In the genomic region with DNA sequence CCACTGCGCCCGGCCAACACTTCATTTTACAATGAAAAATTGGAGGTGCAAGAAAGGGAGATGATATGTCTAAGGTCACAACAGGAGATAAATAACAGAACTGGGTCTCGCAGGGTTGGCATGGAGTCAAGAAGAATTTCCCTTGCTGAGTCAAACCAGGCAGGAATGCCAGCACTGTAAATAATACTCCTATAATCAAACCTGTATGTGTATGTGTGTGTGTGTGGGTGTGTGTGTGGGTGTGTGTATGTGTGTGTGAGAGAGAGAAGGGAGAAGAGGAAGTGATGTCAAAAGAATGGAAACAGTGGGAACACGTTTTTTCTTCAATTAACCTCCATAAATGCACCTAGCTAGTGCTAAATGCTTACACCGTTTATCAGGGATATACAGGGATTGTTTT, we compare ENCODE assay signal across 13 cellular contexts.
DNase-seq lines count a peak whose midpoint lies in the region; ATAC-seq and TF ChIP-seq lines count a peak whose summit lies in the region.
"Had no signal": no experiment of that assay in that cellular context is flagged by ENCODE, and none has a peak within 500 bp of the region (broad histone marks: within the 10 kb centered on the region; RNA-seq: fewer than 3 reads in every experiment).

No MANE protein-coding gene starts in this region.

- no peak overlapping the region for H3K9ac ChIP-seq in fibroblast of lung (ENCODE audit: insufficient read depth, low read length)

- H3K9me3 Mint-ChIP-seq in endothelial cell (ENCODE audit: unreplicated experiment): no peaks in the 10 kb centered on the region

- WGBS in transverse colon (ENCODE audit: low coverage in 1 of 2), 2 donors: 33 to 45% methylated on average over 3 to 5 of the region's 5 CpGs

- H3K79me2 ChIP-seq in fibroblast of lung (ENCODE audit: control insufficient read depth, insufficient read depth, low read length): no peaks in the 10 kb centered on the region

- no peak overlapping the region for H3K27ac ChIP-seq in SJSA1
- H3K27ac ChIP-seq in fibroblast of lung (ENCODE audit: insufficient read depth, low read length): no peak overlapping the region
- H3K27ac ChIP-seq in transverse colon: no peak overlapping the region
- H3K27ac ChIP-seq: upper lobe of right lung had no signal

- H3K4me3 ChIP-seq in SJSA1: no peak overlapping the region
- H3K4me3 ChIP-seq in fibroblast of lung (replicated peaks in 1 of 4; ENCODE audit: control extremely low read depth in 1 of 4, insufficient read depth in 1 of 4, low read depth in 3 of 4, low read length in 4 of 4): no peak overlapping the region
- no peak overlapping the region for H3K4me3 ChIP-seq in transverse colon
- H3K4me3 ChIP-seq: upper lobe of right lung had no signal

- DNase-seq in stimulated activated CD4-positive, alpha-beta T cell treated with anti-CD3 and anti-CD28 coated beads, Interleukin-2, amount 100 ng/mL, for 4 hours (ENCODE audit: low read depth): peak; percentile 10
- DNase-seq in stimulated activated CD4-positive, alpha-beta T cell treated with anti-CD3 and anti-CD28 coated beads, Interleukin-2, amount 100 ng/mL, for 24 hours: no peak
- DNase-seq in SJSA1 (ENCODE audit: low read depth in 1 of 2, low spot score in 2 of 2) (peak; percentile 51 to 57), fibroblast of lung (ENCODE audit: low read depth in 2 of 2) (peak; percentile 71 to 78), transverse colon (peak; percentile 30), endothelial cell (ENCODE audit: low spot score) (no peak), hippocampal formation (lab: John Stamatoyannopoulos, UW) (no peak)
- DNase-seq: activated CD8-positive, alpha-beta memory T cell treated with anti-CD3 and anti-CD28 coated beads, Interleukin-2, amount 50 U/mL, for 4 hours; DND-41; midbrain; MM.1S; upper lobe of right lung had no signal

- H3K9me3 ChIP-seq in SJSA1 (replicated peaks): no peaks in the 10 kb centered on the region
- H3K9me3 ChIP-seq in fibroblast of lung (ENCODE audit: control insufficient read depth, insufficient read depth, low read depth, low read length): no peaks in the 10 kb centered on the region
- H3K9me3 ChIP-seq in transverse colon: no peaks in the 10 kb centered on the region
- H3K9me3 ChIP-seq: upper lobe of right lung had no signal

- H3K4me2 ChIP-seq in fibroblast of lung (ENCODE audit: extremely low read depth, insufficient read depth, low read length): no peak overlapping the region

- TF ChIP-seq EP300 in transverse colon (IDR thresholded peaks at IDR 0.05; ENCODE audit: low read depth): no peak

- H3K4me3 Mint-ChIP-seq in endothelial cell (ENCODE audit: unreplicated experiment): no peak overlapping the region

- no peaks in the 10 kb centered on the region for H4K20me1 ChIP-seq in fibroblast of lung (ENCODE audit: control insufficient read depth, extremely low read depth, insufficient read depth, low read length)

- H3K36me3 ChIP-seq in SJSA1 (no peaks in the 10 kb centered on the region), fibroblast of lung (ENCODE audit: control insufficient read depth, insufficient read depth, low read length) (no peaks in the 10 kb centered on the region), transverse colon (no peaks in the 10 kb centered on the region)
- H3K36me3 ChIP-seq: upper lobe of right lung had no signal

- in situ Hi-C loops in transverse colon (cut with MboI; ENCODE audit: low pct_ligation_motif_present in 1 of 4, low pct_unique_long_range_greater_than_20kb in 1 of 4, low sequenced_read_pairs in 3 of 4): loop anchor here in 2 of 4 donors (10.0 to 25.0 kb wide), 2 partner anchors 72 to 445 kb away; a partner anchor contains a TSS

- H3K27me3 ChIP-seq in SJSA1 (replicated peaks): no peaks in the 10 kb centered on the region
- no peaks in the 10 kb centered on the region for H3K27me3 ChIP-seq in fibroblast of lung (ENCODE audit: control insufficient read depth, insufficient read depth, low read length)
- no peaks in the 10 kb centered on the region for H3K27me3 ChIP-seq in transverse colon
- H3K27me3 ChIP-seq: upper lobe of right lung had no signal

- ATAC-seq in GM21717 (IDR thresholded peaks at IDR 0.05; ENCODE audit: unreplicated experiment): no peak
- ATAC-seq: upper lobe of right lung had no signal

- TF ChIP-seq POLR2A in transverse colon (IDR thresholded peaks at IDR 0.05): no peak

- H3K27me3 Mint-ChIP-seq in endothelial cell (ENCODE audit: unreplicated experiment): peaks cover 2% of the 10 kb centered on the region

- H3K4me1 Mint-ChIP-seq in endothelial cell (ENCODE audit: unreplicated experiment): no peaks in the 10 kb centered on the region

- peaks cover 3% of the 10 kb centered on the region for H3K36me3 Mint-ChIP-seq in endothelial cell (ENCODE audit: low read depth, unreplicated experiment)

- H3K27ac Mint-ChIP-seq in endothelial cell (ENCODE audit: unreplicated experiment): no peak overlapping the region

- no peak overlapping the region for H2AFZ ChIP-seq in fibroblast of lung (ENCODE audit: low read length)

- intact Hi-C loops in transverse colon (cut with DNase I; ENCODE audit: low total_unique reads): no loop called here

- H3K4me1 ChIP-seq in SJSA1 (replicated peaks): 0 out of 2 replicates have a peak, but pooled peaks cover 3% of the 10 kb centered on the region
- H3K4me1 ChIP-seq in fibroblast of lung (ENCODE audit: control insufficient read depth, extremely low read depth, insufficient read depth, low read length): peaks cover 5% of the 10 kb centered on the region
- H3K4me1 ChIP-seq in transverse colon: no peaks in the 10 kb centered on the region
- H3K4me1 ChIP-seq: upper lobe of right lung had no signal

- TF ChIP-seq CTCF in fibroblast of lung (conservative IDR thresholded peaks at IDR 0.05 in 1 of 2, IDR thresholded peaks at IDR 0.05 in 1 of 2; ENCODE audit: low read depth in 1 of 2, low read length in 2 of 2): no peak
- no peak for TF ChIP-seq CTCF in transverse colon (IDR thresholded peaks at IDR 0.05)
- no peak for TF ChIP-seq CTCF in endothelial cell (IDR thresholded peaks at IDR 0.05; ENCODE audit: unreplicated experiment)

Comparison
In these comparisons a context has a peak if more than half of its experiments do, and no peak if none do; other contexts are left out.
1. DNase-seq: peak in stimulated activated CD4-positive, alpha-beta T cell treated with anti-CD3 and anti-CD28 coated beads, Interleukin-2, amount 100 ng/mL, for 4 hours (single experiment), SJSA1 (2 of 2), fibroblast of lung (2 of 2) and transverse colon (single experiment); none in stimulated activated CD4-positive, alpha-beta T cell treated with anti-CD3 and anti-CD28 coated beads, Interleukin-2, amount 100 ng/mL, for 24 hours (0 of 2), endothelial cell (single experiment) and hippocampal formation (0 of 2).